In genomic region chr12:60594035-60594711, GRCh38 we compare ENCODE assay signal across 37 cellular contexts.
"Had no signal": no experiment of that assay in that cellular context is flagged by ENCODE, and none has a peak within 500 bp of the region (broad histone marks: within the 10 kb centered on the region; RNA-seq: fewer than 3 reads in every experiment).

No MANE protein-coding gene starts in this region.

- DNase-seq: activated CD4-positive, alpha-beta memory T cell treated with anti-CD3 and anti-CD28 coated beads, Interleukin-2, amount 10 ng/mL, durations not matched to agents 7 days and 5 days; activated CD4-positive, alpha-beta T cell treated with anti-CD3 and anti-CD28 coated beads for 1 hour; activated CD4-positive, alpha-beta T cell treated with anti-CD3 and anti-CD28 coated beads for 36 hours; activated CD4-positive, alpha-beta T cell treated with anti-CD3 and anti-CD28 coated beads for 48 hours; activated CD4-positive, alpha-beta T cell treated with anti-CD3 and anti-CD28 coated beads, Interleukin-2, amount 10 ng/mL, durations not matched to agents 7 days and 5 days; activated CD4-positive, alpha-beta T cell treated with anti-CD3 and anti-CD28 coated beads, Interleukin-2, amount 50 U/mL, for 48 hours; activated CD4-positive, CD25-positive, alpha-beta regulatory T cell; activated CD8-positive, alpha-beta memory T cell treated with anti-CD3 and anti-CD28 coated beads for 24 hours; activated CD8-positive, alpha-beta memory T cell treated with anti-CD3 and anti-CD28 coated beads, Interleukin-2, amount 10 ng/mL, durations not matched to agents 7 days and 5 days; activated CD8-positive, alpha-beta memory T cell treated with anti-CD3 and anti-CD28 coated beads, Interleukin-2, amount 50 U/mL, for 48 hours; activated CD8-positive, alpha-beta T cell treated with anti-CD3 and anti-CD28 coated beads, Interleukin-2, amount 10 ng/mL, durations not matched to agents 7 days and 5 days; activated effector memory CD4-positive, alpha-beta T cell treated with Interleukin-2 at 50 U/mL for 16 hours; activated gamma-delta T cell; activated naive CD4-positive, alpha-beta T cell treated with anti-CD3 and anti-CD28 coated beads, Interleukin-2, amount 10 ng/mL, durations not matched to agents 7 days and 5 days; activated naive CD4-positive, alpha-beta T cell treated with Interleukin-2 at 50 U/mL for 16 hours; activated naive CD8-positive, alpha-beta T cell treated with anti-CD3 and anti-CD28 coated beads, Interleukin-2, amount 10 ng/mL, durations not matched to agents 7 days and 5 days; activated naive CD8-positive, alpha-beta T cell treated with anti-CD3 and anti-CD28 coated beads, Interleukin-2, amount 50 U/mL, for 24 hours; activated T-cell treated with anti-CD3 and anti-CD28 coated beads, Interleukin-2, amount 50 U/mL, for 24 hours; activated T-cell treated with anti-CD3 and anti-CD28 coated beads, Interleukin-2, amount 50 U/mL, for 48 hours; amygdala; anterior cingulate cortex; caudate nucleus; cerebellar nuclear complex; T-helper 1 cell; T-helper 2 cell; T-helper 9 cell had no signal

- H3K36me3 ChIP-seq: ascending aorta, cardiac muscle cell had no signal

- H3K4me1 ChIP-seq: ascending aorta had no signal

- H3K4me3 Mint-ChIP-seq: activated CD4-positive, alpha-beta memory T cell treated with anti-CD3 and anti-CD28 coated beads, Interleukin-2, amount 10 ng/mL, durations not matched to agents 7 days and 5 days; activated CD4-positive, alpha-beta T cell treated with anti-CD3 and anti-CD28 coated beads for 36 hours; activated CD4-positive, alpha-beta T cell treated with anti-CD3 and anti-CD28 coated beads, Interleukin-2, amount 10 ng/mL, durations not matched to agents 7 days and 5 days; activated CD8-positive, alpha-beta memory T cell treated with anti-CD3 and anti-CD28 coated beads, Interleukin-2, amount 10 ng/mL, durations not matched to agents 7 days and 5 days; activated CD8-positive, alpha-beta T cell treated with anti-CD3 and anti-CD28 coated beads, Interleukin-2, amount 10 ng/mL, durations not matched to agents 7 days and 5 days; activated naive CD4-positive, alpha-beta T cell treated with anti-CD3 and anti-CD28 coated beads, Interleukin-2, amount 10 ng/mL, durations not matched to agents 7 days and 5 days; activated naive CD4-positive, alpha-beta T cell treated with anti-CD3 and anti-CD28 coated beads, Interleukin-2, amount 50 U/mL, for 24 hours; activated naive CD8-positive, alpha-beta T cell; activated naive CD8-positive, alpha-beta T cell treated with anti-CD3 and anti-CD28 coated beads, Interleukin-2, amount 10 ng/mL, durations not matched to agents 7 days and 5 days; activated naive CD8-positive, alpha-beta T cell treated with anti-CD3 and anti-CD28 coated beads, Interleukin-2, amount 50 U/mL, for 24 hours; activated T-cell treated with anti-CD3 and anti-CD28 coated beads, Interleukin-2, amount 50 U/mL, for 24 hours; brain; central memory CD8-positive, alpha-beta T cell; T-helper 1 cell treated with Interleukin-12 subunit alpha and Interleukin-12 subunit beta and Interleukin-4 antibody, amounts not matched to agents 30 μg/mL and 1 μg/mL, for 36 hours; T-helper 2 cell treated with Interferon-gamma antibody and Interleukin-4, amounts not matched to agents 5 μg/mL and 100 μg/mL, for 36 hours had no signal

- H3K36me3 Mint-ChIP-seq: activated CD8-positive, alpha-beta memory T cell treated with anti-CD3 and anti-CD28 coated beads, Interleukin-2, amount 10 ng/mL, durations not matched to agents 7 days and 5 days; activated naive CD4-positive, alpha-beta T cell treated with anti-CD3 and anti-CD28 coated beads, Interleukin-2, amount 10 ng/mL, durations not matched to agents 7 days and 5 days; activated naive CD4-positive, alpha-beta T cell treated with anti-CD3 and anti-CD28 coated beads, Interleukin-2, amount 50 U/mL, for 24 hours; activated naive CD8-positive, alpha-beta T cell; activated naive CD8-positive, alpha-beta T cell treated with anti-CD3 and anti-CD28 coated beads, Interleukin-2, amount 10 ng/mL, durations not matched to agents 7 days and 5 days; brain had no signal

- ATAC-seq: activated CD4-positive, alpha-beta T cell treated with anti-CD3 and anti-CD28 coated beads for 36 hours; activated CD4-positive, CD25-positive, alpha-beta regulatory T cell treated with anti-CD3 and anti-CD28 coated beads, Interleukin-2, amount 50 U/mL, for 24 hours; activated CD8-positive, alpha-beta memory T cell treated with anti-CD3 and anti-CD28 coated beads, Interleukin-2, amount 10 ng/mL, durations not matched to agents 7 days and 5 days; activated CD8-positive, alpha-beta T cell treated with anti-CD3 and anti-CD28 coated beads, Interleukin-2, amount 10 ng/mL, durations not matched to agents 7 days and 5 days; activated naive CD8-positive, alpha-beta T cell treated with anti-CD3 and anti-CD28 coated beads, Interleukin-2, amount 50 U/mL, for 24 hours had no signal

- H3K4me1 Mint-ChIP-seq: activated CD4-positive, alpha-beta memory T cell treated with anti-CD3 and anti-CD28 coated beads, Interleukin-2, amount 10 ng/mL, durations not matched to agents 7 days and 5 days; activated CD4-positive, alpha-beta T cell treated with anti-CD3 and anti-CD28 coated beads for 36 hours; activated CD4-positive, alpha-beta T cell treated with anti-CD3 and anti-CD28 coated beads, Interleukin-2, amount 10 ng/mL, durations not matched to agents 7 days and 5 days; activated CD8-positive, alpha-beta memory T cell treated with anti-CD3 and anti-CD28 coated beads, Interleukin-2, amount 10 ng/mL, durations not matched to agents 7 days and 5 days; activated naive CD4-positive, alpha-beta T cell treated with anti-CD3 and anti-CD28 coated beads, Interleukin-2, amount 10 ng/mL, durations not matched to agents 7 days and 5 days; activated naive CD4-positive, alpha-beta T cell treated with anti-CD3 and anti-CD28 coated beads, Interleukin-2, amount 50 U/mL, for 24 hours; activated naive CD8-positive, alpha-beta T cell treated with anti-CD3 and anti-CD28 coated beads, Interleukin-2, amount 10 ng/mL, durations not matched to agents 7 days and 5 days; activated naive CD8-positive, alpha-beta T cell treated with anti-CD3 and anti-CD28 coated beads, Interleukin-2, amount 50 U/mL, for 24 hours; brain; central memory CD8-positive, alpha-beta T cell had no signal

- H3K27ac Mint-ChIP-seq: activated CD4-positive, alpha-beta memory T cell treated with anti-CD3 and anti-CD28 coated beads, Interleukin-2, amount 10 ng/mL, durations not matched to agents 7 days and 5 days; activated CD4-positive, alpha-beta T cell treated with anti-CD3 and anti-CD28 coated beads for 36 hours; activated CD4-positive, alpha-beta T cell treated with anti-CD3 and anti-CD28 coated beads, Interleukin-2, amount 10 ng/mL, durations not matched to agents 7 days and 5 days; activated CD8-positive, alpha-beta memory T cell treated with anti-CD3 and anti-CD28 coated beads, Interleukin-2, amount 10 ng/mL, durations not matched to agents 7 days and 5 days; activated CD8-positive, alpha-beta T cell treated with anti-CD3 and anti-CD28 coated beads, Interleukin-2, amount 10 ng/mL, durations not matched to agents 7 days and 5 days; activated naive CD4-positive, alpha-beta T cell treated with anti-CD3 and anti-CD28 coated beads, Interleukin-2, amount 10 ng/mL, durations not matched to agents 7 days and 5 days; activated naive CD4-positive, alpha-beta T cell treated with anti-CD3 and anti-CD28 coated beads, Interleukin-2, amount 50 U/mL, for 24 hours; activated naive CD8-positive, alpha-beta T cell; activated naive CD8-positive, alpha-beta T cell treated with anti-CD3 and anti-CD28 coated beads, Interleukin-2, amount 10 ng/mL, durations not matched to agents 7 days and 5 days; activated naive CD8-positive, alpha-beta T cell treated with anti-CD3 and anti-CD28 coated beads, Interleukin-2, amount 50 U/mL, for 24 hours; activated T-cell treated with anti-CD3 and anti-CD28 coated beads, Interleukin-2, amount 50 U/mL, for 24 hours; activated T-helper 2 cell treated with anti-CD3 and anti-CD28 coated beads, Interferon-gamma antibody, Interleukin-2, Interleukin-4, amounts not matched to agents 10 μg/mL and 5 μg/mL and 100 μg/mL, durations not matched to agents 14 hours and 24 hours and 36 hours; brain; T-helper 1 cell treated with Interleukin-12 subunit alpha and Interleukin-12 subunit beta and Interleukin-4 antibody, amounts not matched to agents 30 μg/mL and 1 μg/mL, for 36 hours; T-helper 2 cell treated with Interferon-gamma antibody and Interleukin-4, amounts not matched to agents 5 μg/mL and 100 μg/mL, for 36 hours had no signal

- H3K4me3 ChIP-seq: ascending aorta, cardiac muscle cell had no signal

- H3K27ac ChIP-seq: ascending aorta, cardiac muscle cell, VCaP had no signal

- H3K27me3 Mint-ChIP-seq: activated CD4-positive, alpha-beta memory T cell treated with anti-CD3 and anti-CD28 coated beads, Interleukin-2, amount 10 ng/mL, durations not matched to agents 7 days and 5 days; activated CD4-positive, alpha-beta T cell treated with anti-CD3 and anti-CD28 coated beads for 36 hours; activated CD4-positive, alpha-beta T cell treated with anti-CD3 and anti-CD28 coated beads, Interleukin-2, amount 10 ng/mL, durations not matched to agents 7 days and 5 days; activated CD8-positive, alpha-beta memory T cell treated with anti-CD3 and anti-CD28 coated beads, Interleukin-2, amount 10 ng/mL, durations not matched to agents 7 days and 5 days; activated naive CD4-positive, alpha-beta T cell treated with anti-CD3 and anti-CD28 coated beads, Interleukin-2, amount 10 ng/mL, durations not matched to agents 7 days and 5 days; activated naive CD4-positive, alpha-beta T cell treated with anti-CD3 and anti-CD28 coated beads, Interleukin-2, amount 50 U/mL, for 24 hours; activated naive CD8-positive, alpha-beta T cell; activated naive CD8-positive, alpha-beta T cell treated with anti-CD3 and anti-CD28 coated beads, Interleukin-2, amount 10 ng/mL, durations not matched to agents 7 days and 5 days; activated naive CD8-positive, alpha-beta T cell treated with anti-CD3 and anti-CD28 coated beads, Interleukin-2, amount 50 U/mL, for 24 hours; activated T-cell treated with anti-CD3 and anti-CD28 coated beads, Interleukin-2, amount 50 U/mL, for 24 hours; brain; central memory CD8-positive, alpha-beta T cell had no signal

- H3K9me3 ChIP-seq: ascending aorta had no signal

- H3K27me3 ChIP-seq: ascending aorta, cardiac muscle cell had no signal
